In genomic region chr11:119317592-119318239, GRCh38 we compare ENCODE assay signal across 1 cellular context.
TF ChIP-seq lines count a peak whose summit lies in the region.

No MANE protein-coding gene starts in this region.

TF ChIP-seq in HepG2, 621 proteins besides CTCF, POLR2A, EP300 and RAD21 (continues in another document):
- TF ChIP-seq ZNF652 (CRISPR knock-in tag; IDR thresholded peaks at IDR 0.05; ENCODE audit: borderline replicate concordance, low read depth), result peak; percentile 44; the same call in 1 of the 2 replicates
- no peak for TF ChIP-seq ZNF460 (CRISPR knock-in tag; IDR thresholded peaks at IDR 0.05; ENCODE audit: borderline replicate concordance)
- TF ChIP-seq NCOA5 (CRISPR knock-in tag; IDR thresholded peaks at IDR 0.05), result no peak
- TF ChIP-seq ZNF547 (CRISPR knock-in tag; IDR thresholded peaks at IDR 0.05), result no peak
- peak; percentile 9; the same call in 1 of the 2 replicates for TF ChIP-seq ARNTL (CRISPR knock-in tag; IDR thresholded peaks at IDR 0.05)
- no peak for TF ChIP-seq ZKSCAN5 (CRISPR knock-in tag; IDR thresholded peaks at IDR 0.05)
- TF ChIP-seq ZNF772 (CRISPR knock-in tag; IDR thresholded peaks at IDR 0.05), result 0 out of 2 replicates have a peak, but pooled peaks have one; percentile 4
- no peak for TF ChIP-seq ZNF761 (CRISPR knock-in tag; conservative IDR thresholded peaks at IDR 0.05)
- TF ChIP-seq GATAD2A (CRISPR knock-in tag; IDR thresholded peaks at IDR 0.05), result peak; percentile 29; the same call in 1 of the 2 replicates
- no peak for TF ChIP-seq ZNF142 (CRISPR knock-in tag; IDR thresholded peaks at IDR 0.05)
- TF ChIP-seq ZNF777 (CRISPR knock-in tag; IDR thresholded peaks at IDR 0.05), result no peak
- no peak for TF ChIP-seq PRDM4 (CRISPR knock-in tag; IDR thresholded peaks at IDR 0.05; ENCODE audit: borderline replicate concordance)
- no peak for TF ChIP-seq KAT7 (CRISPR knock-in tag; IDR thresholded peaks at IDR 0.05; ENCODE audit: borderline replicate concordance)
- 0 out of 2 replicates have a peak, but pooled peaks have one; percentile 11 for TF ChIP-seq ZNF788 (CRISPR knock-in tag; IDR thresholded peaks at IDR 0.05; ENCODE audit: borderline replicate concordance)
- no peak for TF ChIP-seq ZNF670 (CRISPR knock-in tag; IDR thresholded peaks at IDR 0.05; ENCODE audit: borderline replicate concordance)
- no peak for TF ChIP-seq RARA (CRISPR knock-in tag; IDR thresholded peaks at IDR 0.05)
- no peak for TF ChIP-seq ZNF556 (CRISPR knock-in tag; IDR thresholded peaks at IDR 0.05; ENCODE audit: borderline replicate concordance)
- TF ChIP-seq ZXDC (CRISPR knock-in tag; IDR thresholded peaks at IDR 0.05), result peak; percentile 19; the same call in 1 of the 2 replicates
- no peak for TF ChIP-seq MBD4 (IDR thresholded peaks at IDR 0.05; ENCODE audit: borderline replicate concordance, low read length)
- TF ChIP-seq TEF (CRISPR knock-in tag; IDR thresholded peaks at IDR 0.05), result no peak
- 0 out of 2 replicates have a peak, but pooled peaks have one; percentile 3 for TF ChIP-seq MYC (CRISPR knock-in tag; IDR thresholded peaks at IDR 0.05; ENCODE audit: borderline replicate concordance)
- TF ChIP-seq ZBTB37 (CRISPR knock-in tag; IDR thresholded peaks at IDR 0.05), result 0 out of 2 replicates have a peak, but pooled peaks have one; percentile 2
- TF ChIP-seq ZNF691 (CRISPR knock-in tag; IDR thresholded peaks at IDR 0.05; ENCODE audit: borderline replicate concordance, low read depth), result no peak
- TF ChIP-seq ZBTB1 (CRISPR knock-in tag; IDR thresholded peaks at IDR 0.05; ENCODE audit: borderline replicate concordance), result no peak
- TF ChIP-seq SMAD3 (CRISPR knock-in tag; IDR thresholded peaks at IDR 0.05), result no peak
- TF ChIP-seq REL (CRISPR knock-in tag; conservative IDR thresholded peaks at IDR 0.05), result no peak
- no peak for TF ChIP-seq HNRNPH1 (optimal IDR thresholded peaks at IDR 0.05; ENCODE audit: low read depth, low read length)
- TF ChIP-seq THAP7 (CRISPR knock-in tag; IDR thresholded peaks at IDR 0.05), result no peak
- TF ChIP-seq ZNF766 (CRISPR knock-in tag; IDR thresholded peaks at IDR 0.05; ENCODE audit: borderline replicate concordance), result no peak
- TF ChIP-seq HNF1B (CRISPR knock-in tag; IDR thresholded peaks at IDR 0.05), result 0 out of 2 replicates have a peak, but pooled peaks have one; percentile 24
- TF ChIP-seq NR2F6 (IDR thresholded peaks at IDR 0.05), result no peak
- TF ChIP-seq NR2F6 (CRISPR knock-in tag; IDR thresholded peaks at IDR 0.05), result 0 out of 2 replicates have a peak, but pooled peaks have one; percentile 10
- no peak for TF ChIP-seq TBX3 (IDR thresholded peaks at IDR 0.05; ENCODE audit: borderline replicate concordance)
- 0 out of 2 replicates have a peak, but pooled peaks have one; percentile 12 for TF ChIP-seq HNRNPL (IDR thresholded peaks at IDR 0.05; ENCODE audit: low read depth, low read length)
- no peak for TF ChIP-seq ZNF446 (CRISPR knock-in tag; IDR thresholded peaks at IDR 0.05)
- TF ChIP-seq HNRNPLL (IDR thresholded peaks at IDR 0.05; ENCODE audit: low read depth, low read length, poor library complexity, severe bottlenecking), result no peak
- TF ChIP-seq FOXO4 (CRISPR knock-in tag; conservative IDR thresholded peaks at IDR 0.05), result no peak
- TF ChIP-seq ZSCAN31 (CRISPR knock-in tag; IDR thresholded peaks at IDR 0.05; ENCODE audit: low read depth), result no peak
- peak; percentile 36; the same call in 1 of the 2 replicates for TF ChIP-seq YEATS2 (CRISPR knock-in tag; IDR thresholded peaks at IDR 0.05; ENCODE audit: borderline replicate concordance)
